ENCODE assay signal across 1 cellular context in genomic region chr2:215420471-215420935, GRCh38.
A peak's percentile ranks its signal among the peaks of the same experiment; 100 is the strongest.
TF ChIP-seq lines count a peak whose summit lies in the region.

No MANE protein-coding gene starts in this region.

TF ChIP-seq in HepG2, 621 proteins besides CTCF, POLR2A, EP300 and RAD21 (continued from another document and continues in another):
- TF ChIP-seq MBD4 (IDR thresholded peaks at IDR 0.05; ENCODE audit: borderline replicate concordance, low read length) (0 out of 2 replicates have a peak, but pooled peaks have one; percentile 67), ZBTB25 (CRISPR knock-in tag; IDR thresholded peaks at IDR 0.05) (peak; percentile 52; the same call in 1 of the 2 replicates), ZSCAN31 (CRISPR knock-in tag; IDR thresholded peaks at IDR 0.05; ENCODE audit: low read depth) (peak; percentile 54; the same call in 1 of the 2 replicates), HOXA5 (CRISPR knock-in tag; IDR thresholded peaks at IDR 0.05) (no peak; the same call in none of the 2 replicates), ZNF253 (CRISPR knock-in tag; IDR thresholded peaks at IDR 0.05; ENCODE audit: borderline replicate concordance) (no peak), ZBTB10 (CRISPR knock-in tag; IDR thresholded peaks at IDR 0.05; ENCODE audit: borderline replicate concordance) (0 out of 2 replicates have a peak, but pooled peaks have one; percentile 7), MXI1 (IDR thresholded peaks at IDR 0.05; ENCODE audit: borderline replicate concordance, low read depth, low read length) (peak; percentile 56; the same call in 1 of the 3 replicates), BORCS8-MEF2B (CRISPR knock-in tag; IDR thresholded peaks at IDR 0.05) (no peak), ARNTL (CRISPR knock-in tag; IDR thresholded peaks at IDR 0.05) (peak; percentile 63; the same call in 1 of the 2 replicates), AKAP8 (CRISPR knock-in tag; IDR thresholded peaks at IDR 0.05) (0 out of 2 replicates have a peak, but pooled peaks have one; percentile 35), ZBTB38 (CRISPR knock-in tag; IDR thresholded peaks at IDR 0.05) (peak; percentile 77; the same call in 1 of the 2 replicates), HCFC1 (IDR thresholded peaks at IDR 0.05; ENCODE audit: low read depth, low read length) (no peak; the same call in 1 of the 2 replicates), NPAS2 (CRISPR knock-in tag; IDR thresholded peaks at IDR 0.05; ENCODE audit: borderline replicate concordance) (no peak), PCBP2 (optimal IDR thresholded peaks at IDR 0.05; ENCODE audit: low read depth, low read length, poor library complexity, severe bottlenecking) (no peak), ATM (IDR thresholded peaks at IDR 0.05; ENCODE audit: borderline replicate concordance) (no peak), ELF1 (CRISPR knock-in tag; IDR thresholded peaks at IDR 0.05) (no peak), ZBTB34 (CRISPR knock-in tag; IDR thresholded peaks at IDR 0.05) (no peak), CCAR2 (optimal IDR thresholded peaks at IDR 0.05; ENCODE audit: low read depth, low read length) (no peak), CERS6 (CRISPR knock-in tag; IDR thresholded peaks at IDR 0.05) (no peak), ZNF10 (CRISPR knock-in tag; IDR thresholded peaks at IDR 0.05; ENCODE audit: borderline replicate concordance, low read depth) (no peak), MAFG (CRISPR knock-in tag; IDR thresholded peaks at IDR 0.05) (no peak), ZNF460 (CRISPR knock-in tag; IDR thresholded peaks at IDR 0.05; ENCODE audit: borderline replicate concordance) (no peak), RXRA (CRISPR knock-in tag; IDR thresholded peaks at IDR 0.05) (peak; percentile 84; the same call in 1 of the 2 replicates), HMG20B (CRISPR knock-in tag; conservative IDR thresholded peaks at IDR 0.05) (peak; percentile 59; the same call in 1 of the 2 replicates), BRCA1 (CRISPR knock-in tag; IDR thresholded peaks at IDR 0.05) (no peak), CREBL2 (CRISPR knock-in tag; IDR thresholded peaks at IDR 0.05; ENCODE audit: borderline replicate concordance) (no peak), ZNF597 (CRISPR knock-in tag; IDR thresholded peaks at IDR 0.05) (no peak), SRY (CRISPR knock-in tag; IDR thresholded peaks at IDR 0.05) (no peak; the same call in 1 of the 2 replicates), ZNF615 (CRISPR knock-in tag; IDR thresholded peaks at IDR 0.05; ENCODE audit: borderline replicate concordance) (no peak), ZNF337 (CRISPR knock-in tag; IDR thresholded peaks at IDR 0.05; ENCODE audit: borderline replicate concordance, low read depth) (no peak), CBX1 (IDR thresholded peaks at IDR 0.05; ENCODE audit: low read depth) (no peak), CCDC6 (CRISPR knock-in tag; IDR thresholded peaks at IDR 0.05) (peak; percentile 83; the same call in 1 of the 2 replicates), ZNF552 (CRISPR knock-in tag; IDR thresholded peaks at IDR 0.05; ENCODE audit: borderline replicate concordance) (no peak), ATF7 (IDR thresholded peaks at IDR 0.05) (peak; percentile 95), ATF7 (CRISPR knock-in tag; IDR thresholded peaks at IDR 0.05) (peak; percentile 82), ZNF740 (CRISPR knock-in tag; IDR thresholded peaks at IDR 0.05) (no peak), ZFP37 (CRISPR knock-in tag; IDR thresholded peaks at IDR 0.05; ENCODE audit: borderline replicate concordance) (0 out of 2 replicates have a peak, but pooled peaks have one; percentile 63), RFX1 (IDR thresholded peaks at IDR 0.05) (no peak), PHF8 (CRISPR knock-in tag; IDR thresholded peaks at IDR 0.05) (no peak), CENPX (CRISPR knock-in tag; IDR thresholded peaks at IDR 0.05) (no peak), ZMAT3 (CRISPR knock-in tag; conservative IDR thresholded peaks at IDR 0.05) (peak; percentile 49; the same call in 1 of the 2 replicates), ZNF747 (CRISPR knock-in tag; IDR thresholded peaks at IDR 0.05; ENCODE audit: borderline replicate concordance) (no peak), ATF6 (CRISPR knock-in tag; conservative IDR thresholded peaks at IDR 0.05) (no peak), ZBTB26 (CRISPR knock-in tag; IDR thresholded peaks at IDR 0.05; ENCODE audit: borderline replicate concordance) (peak; percentile 31; the same call in 1 of the 2 replicates), TAF15 (IDR thresholded peaks at IDR 0.05; ENCODE audit: low read depth, low read length, poor library complexity, severe bottlenecking) (no peak), KLF9 (CRISPR knock-in tag; IDR thresholded peaks at IDR 0.05; ENCODE audit: low read depth) (no peak), ZNF660 (CRISPR knock-in tag; IDR thresholded peaks at IDR 0.05; ENCODE audit: borderline replicate concordance, low read depth) (no peak), ARID2 (CRISPR knock-in tag; IDR thresholded peaks at IDR 0.05; ENCODE audit: borderline replicate concordance) (no peak), CAMTA2 (CRISPR knock-in tag; IDR thresholded peaks at IDR 0.05; ENCODE audit: borderline replicate concordance) (no peak), PHF5A (CRISPR knock-in tag; IDR thresholded peaks at IDR 0.05; ENCODE audit: low read depth, unreplicated experiment) (no peak), ZBTB1 (CRISPR knock-in tag; IDR thresholded peaks at IDR 0.05; ENCODE audit: borderline replicate concordance) (no peak), GLMP (CRISPR knock-in tag; IDR thresholded peaks at IDR 0.05; ENCODE audit: borderline replicate concordance) (no peak), MIER2 (CRISPR knock-in tag; IDR thresholded peaks at IDR 0.05) (peak; percentile 57; the same call in 1 of the 2 replicates), ZNF782 (CRISPR knock-in tag; IDR thresholded peaks at IDR 0.05; ENCODE audit: borderline replicate concordance) (no peak), ZNF121 (CRISPR knock-in tag; IDR thresholded peaks at IDR 0.05) (peak; percentile 42; the same call in 1 of the 2 replicates), ZNF136 (CRISPR knock-in tag; IDR thresholded peaks at IDR 0.05; ENCODE audit: low read depth) (no peak), PATZ1 (CRISPR knock-in tag; IDR thresholded peaks at IDR 0.05) (peak; percentile 53), SMAD3 (CRISPR knock-in tag; IDR thresholded peaks at IDR 0.05) (no peak), HOXD1 (CRISPR knock-in tag; IDR thresholded peaks at IDR 0.05) (0 out of 2 replicates have a peak, but pooled peaks have one; percentile 75)
